ENCODE assay signal across 27 cellular contexts in the genomic region with DNA sequence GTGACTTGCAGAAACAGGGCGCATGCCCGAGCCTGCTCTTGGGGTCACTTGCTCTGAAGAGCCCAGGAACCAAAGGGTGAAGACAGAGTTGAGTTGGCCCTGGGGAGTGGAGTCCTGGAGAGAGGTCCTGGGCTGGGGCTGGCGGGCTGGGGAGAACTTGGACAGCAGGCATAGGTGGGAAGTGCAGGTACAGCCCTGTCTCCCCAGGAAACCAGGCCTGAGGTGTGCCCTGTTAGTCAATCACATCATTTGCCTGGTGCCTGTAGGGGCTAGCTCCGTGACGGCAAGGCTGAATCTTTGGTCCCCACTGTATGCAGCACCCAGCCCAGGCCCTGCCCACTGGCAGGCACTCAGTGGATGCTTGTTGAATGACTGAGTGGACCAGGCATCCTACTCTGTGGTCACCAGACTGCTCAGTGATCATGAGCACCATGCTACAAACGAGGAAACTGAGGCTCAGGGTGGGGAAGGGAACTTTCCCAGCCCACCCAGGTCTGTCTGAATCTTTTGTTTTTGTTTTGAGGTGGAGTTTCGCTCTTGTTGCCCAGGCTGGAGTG.
"Had no signal": no experiment of that assay in that cellular context is flagged by ENCODE, and none has a peak within 500 bp of the region (broad histone marks: within the 10 kb centered on the region; RNA-seq: fewer than 3 reads in every experiment).

No MANE protein-coding gene starts in this region.

- H3K4me3 Mint-ChIP-seq: activated CD4-positive, alpha-beta memory T cell treated with anti-CD3 and anti-CD28 coated beads for 36 hours; activated CD4-positive, alpha-beta T cell treated with anti-CD3 and anti-CD28 coated beads for 36 hours; activated naive CD8-positive, alpha-beta T cell treated with anti-CD3 and anti-CD28 coated beads, Interleukin-2, amount 10 ng/mL, durations not matched to agents 7 days and 5 days; activated T-helper 1 cell treated with anti-CD3 and anti-CD28 coated beads, Interleukin-12 subunit alpha, Interleukin-12 subunit beta, Interleukin-2, Interleukin-4 antibody, amounts not matched to agents 30 ng/mL and 10 ng/mL and 1 ng/mL, durations not matched to agents 14 hours and 24 hours and 36 hours; brain; central memory CD8-positive, alpha-beta T cell; mesothelial cell of epicardium; nephron; stimulated activated naive CD8-positive, alpha-beta T cell treated with anti-CD3 and anti-CD28 coated beads, Interleukin-15, Interleukin-2, amounts not matched to agents 100 ng/mL and 50 ng/mL, for 24 hours; T-helper 2 cell treated with Interferon-gamma antibody and Interleukin-4, amounts not matched to agents 5 μg/mL and 100 μg/mL, for 36 hours; WTC11 had no signal

- H3K4me3 ChIP-seq: lower lobe of right lung, right atrium auricular region, transverse colon, vagina had no signal

- H3K27ac Mint-ChIP-seq: activated CD4-positive, alpha-beta memory T cell treated with anti-CD3 and anti-CD28 coated beads for 36 hours; activated CD4-positive, alpha-beta T cell treated with anti-CD3 and anti-CD28 coated beads for 36 hours; activated naive CD8-positive, alpha-beta T cell treated with anti-CD3 and anti-CD28 coated beads, Interleukin-2, amount 10 ng/mL, durations not matched to agents 7 days and 5 days; activated T-helper 1 cell treated with anti-CD3 and anti-CD28 coated beads, Interleukin-12 subunit alpha, Interleukin-12 subunit beta, Interleukin-2, Interleukin-4 antibody, amounts not matched to agents 30 ng/mL and 10 ng/mL and 1 ng/mL, durations not matched to agents 14 hours and 24 hours and 36 hours; brain; mesothelial cell of epicardium; stimulated activated naive CD8-positive, alpha-beta T cell treated with anti-CD3 and anti-CD28 coated beads, Interleukin-15, Interleukin-2, amounts not matched to agents 100 ng/mL and 50 ng/mL, for 24 hours; T-helper 2 cell treated with Interferon-gamma antibody and Interleukin-4, amounts not matched to agents 5 μg/mL and 100 μg/mL, for 36 hours; WTC11 had no signal

- DNase-seq: activated CD4-positive, alpha-beta memory T cell treated with anti-CD3 and anti-CD28 coated beads for 36 hours; activated CD4-positive, alpha-beta T cell treated with anti-CD3 and anti-CD28 coated beads for 36 hours; activated naive CD4-positive, alpha-beta T cell treated with Interleukin-2 at 50 U/mL for 16 hours; activated naive CD8-positive, alpha-beta T cell treated with anti-CD3 and anti-CD28 coated beads, Interleukin-2, amount 10 ng/mL, durations not matched to agents 7 days and 5 days; activated T-cell treated with anti-CD3 and anti-CD28 coated beads for 4 hours; amygdala; cortex of kidney; effector CD4-positive, alpha-beta T cell; hippocampal formation; islet precursor cell; lower lobe of right lung; nucleus accumbens; small intestine; stimulated activated CD4-positive, alpha-beta T cell treated with anti-CD3 and anti-CD28 coated beads, Interleukin-15, amount 100 ng/mL, for 24 hours; stimulated activated CD4-positive, alpha-beta T cell treated with anti-CD3 and anti-CD28 coated beads, Interleukin-2, amount 100 ng/mL, for 48 hours; transverse colon had no signal

- H3K27me3 Mint-ChIP-seq: activated CD4-positive, alpha-beta memory T cell treated with anti-CD3 and anti-CD28 coated beads for 36 hours; activated CD4-positive, alpha-beta T cell treated with anti-CD3 and anti-CD28 coated beads for 36 hours; central memory CD8-positive, alpha-beta T cell; stimulated activated naive CD8-positive, alpha-beta T cell treated with anti-CD3 and anti-CD28 coated beads, Interleukin-15, Interleukin-2, amounts not matched to agents 100 ng/mL and 50 ng/mL, for 24 hours had no signal

- H3K36me3 ChIP-seq: lower lobe of right lung, right atrium auricular region, transverse colon, vagina had no signal

- H3K27me3 ChIP-seq: right atrium auricular region, vagina had no signal

- H3K9me3 ChIP-seq: lower lobe of right lung, right atrium auricular region, transverse colon, vagina had no signal

- FAIRE-seq: small intestine, TTC549 had no signal

- H3K9me3 Mint-ChIP-seq: activated CD4-positive, alpha-beta memory T cell treated with anti-CD3 and anti-CD28 coated beads for 36 hours; activated naive CD8-positive, alpha-beta T cell treated with anti-CD3 and anti-CD28 coated beads, Interleukin-2, amount 10 ng/mL, durations not matched to agents 7 days and 5 days; activated T-helper 1 cell treated with anti-CD3 and anti-CD28 coated beads, Interleukin-12 subunit alpha, Interleukin-12 subunit beta, Interleukin-2, Interleukin-4 antibody, amounts not matched to agents 30 ng/mL and 10 ng/mL and 1 ng/mL, durations not matched to agents 14 hours and 24 hours and 36 hours; central memory CD8-positive, alpha-beta T cell; mesothelial cell of epicardium; nephron; stimulated activated naive CD8-positive, alpha-beta T cell treated with anti-CD3 and anti-CD28 coated beads, Interleukin-15, Interleukin-2, amounts not matched to agents 100 ng/mL and 50 ng/mL, for 24 hours; T-helper 2 cell treated with Interferon-gamma antibody and Interleukin-4, amounts not matched to agents 5 μg/mL and 100 μg/mL, for 36 hours; WTC11 had no signal

- H3K4me1 Mint-ChIP-seq: activated CD4-positive, alpha-beta T cell treated with anti-CD3 and anti-CD28 coated beads for 36 hours; brain; central memory CD8-positive, alpha-beta T cell; nephron had no signal

- ATAC-seq: activated CD4-positive, alpha-beta T cell treated with anti-CD3 and anti-CD28 coated beads for 36 hours; lower lobe of right lung; WTC11 had no signal

- H3K4me1 ChIP-seq: lower lobe of right lung, right atrium auricular region, transverse colon, vagina had no signal

- H3K27ac ChIP-seq: lower lobe of right lung, right atrium auricular region, transverse colon, vagina had no signal

- H3K36me3 Mint-ChIP-seq: activated CD4-positive, alpha-beta memory T cell treated with anti-CD3 and anti-CD28 coated beads for 36 hours; activated naive CD8-positive, alpha-beta T cell treated with anti-CD3 and anti-CD28 coated beads, Interleukin-2, amount 10 ng/mL, durations not matched to agents 7 days and 5 days; brain; mesothelial cell of epicardium; WTC11 had no signal
